In the genomic region with DNA sequence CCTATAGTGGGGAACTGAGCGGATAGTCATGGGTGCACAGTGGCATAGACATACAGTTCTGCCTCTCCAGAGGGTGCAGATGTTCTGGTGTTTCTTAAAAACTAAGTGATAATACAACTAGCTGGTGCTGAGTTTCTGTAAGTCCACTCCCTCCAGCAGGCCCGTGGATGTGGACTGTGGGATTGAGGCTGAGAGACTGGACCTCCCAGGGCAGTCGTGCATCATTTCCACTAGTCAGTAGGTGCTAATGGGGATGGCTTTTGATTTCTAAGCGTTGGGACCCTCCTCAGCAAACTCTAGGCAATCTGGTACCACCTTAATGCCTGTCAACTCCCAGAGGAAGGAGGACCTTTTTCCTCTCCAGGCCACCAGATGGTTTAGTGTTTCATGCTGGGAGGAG, we compare ENCODE assay signal across 1 cellular context.
TF ChIP-seq lines count a peak whose summit lies in the region.

No MANE protein-coding gene starts in this region.

TF ChIP-seq in H1, 55 proteins besides CTCF, POLR2A, EP300 and RAD21 (continued from another document):
- TF ChIP-seq CEBPB (IDR thresholded peaks at IDR 0.05; ENCODE audit: low read depth, low read length) = no peak
- no peak for TF ChIP-seq CTBP2 (IDR thresholded peaks at IDR 0.05; ENCODE audit: borderline replicate concordance, insufficient read depth, insufficient read length, low read length)
- TF ChIP-seq, protein P1, sequence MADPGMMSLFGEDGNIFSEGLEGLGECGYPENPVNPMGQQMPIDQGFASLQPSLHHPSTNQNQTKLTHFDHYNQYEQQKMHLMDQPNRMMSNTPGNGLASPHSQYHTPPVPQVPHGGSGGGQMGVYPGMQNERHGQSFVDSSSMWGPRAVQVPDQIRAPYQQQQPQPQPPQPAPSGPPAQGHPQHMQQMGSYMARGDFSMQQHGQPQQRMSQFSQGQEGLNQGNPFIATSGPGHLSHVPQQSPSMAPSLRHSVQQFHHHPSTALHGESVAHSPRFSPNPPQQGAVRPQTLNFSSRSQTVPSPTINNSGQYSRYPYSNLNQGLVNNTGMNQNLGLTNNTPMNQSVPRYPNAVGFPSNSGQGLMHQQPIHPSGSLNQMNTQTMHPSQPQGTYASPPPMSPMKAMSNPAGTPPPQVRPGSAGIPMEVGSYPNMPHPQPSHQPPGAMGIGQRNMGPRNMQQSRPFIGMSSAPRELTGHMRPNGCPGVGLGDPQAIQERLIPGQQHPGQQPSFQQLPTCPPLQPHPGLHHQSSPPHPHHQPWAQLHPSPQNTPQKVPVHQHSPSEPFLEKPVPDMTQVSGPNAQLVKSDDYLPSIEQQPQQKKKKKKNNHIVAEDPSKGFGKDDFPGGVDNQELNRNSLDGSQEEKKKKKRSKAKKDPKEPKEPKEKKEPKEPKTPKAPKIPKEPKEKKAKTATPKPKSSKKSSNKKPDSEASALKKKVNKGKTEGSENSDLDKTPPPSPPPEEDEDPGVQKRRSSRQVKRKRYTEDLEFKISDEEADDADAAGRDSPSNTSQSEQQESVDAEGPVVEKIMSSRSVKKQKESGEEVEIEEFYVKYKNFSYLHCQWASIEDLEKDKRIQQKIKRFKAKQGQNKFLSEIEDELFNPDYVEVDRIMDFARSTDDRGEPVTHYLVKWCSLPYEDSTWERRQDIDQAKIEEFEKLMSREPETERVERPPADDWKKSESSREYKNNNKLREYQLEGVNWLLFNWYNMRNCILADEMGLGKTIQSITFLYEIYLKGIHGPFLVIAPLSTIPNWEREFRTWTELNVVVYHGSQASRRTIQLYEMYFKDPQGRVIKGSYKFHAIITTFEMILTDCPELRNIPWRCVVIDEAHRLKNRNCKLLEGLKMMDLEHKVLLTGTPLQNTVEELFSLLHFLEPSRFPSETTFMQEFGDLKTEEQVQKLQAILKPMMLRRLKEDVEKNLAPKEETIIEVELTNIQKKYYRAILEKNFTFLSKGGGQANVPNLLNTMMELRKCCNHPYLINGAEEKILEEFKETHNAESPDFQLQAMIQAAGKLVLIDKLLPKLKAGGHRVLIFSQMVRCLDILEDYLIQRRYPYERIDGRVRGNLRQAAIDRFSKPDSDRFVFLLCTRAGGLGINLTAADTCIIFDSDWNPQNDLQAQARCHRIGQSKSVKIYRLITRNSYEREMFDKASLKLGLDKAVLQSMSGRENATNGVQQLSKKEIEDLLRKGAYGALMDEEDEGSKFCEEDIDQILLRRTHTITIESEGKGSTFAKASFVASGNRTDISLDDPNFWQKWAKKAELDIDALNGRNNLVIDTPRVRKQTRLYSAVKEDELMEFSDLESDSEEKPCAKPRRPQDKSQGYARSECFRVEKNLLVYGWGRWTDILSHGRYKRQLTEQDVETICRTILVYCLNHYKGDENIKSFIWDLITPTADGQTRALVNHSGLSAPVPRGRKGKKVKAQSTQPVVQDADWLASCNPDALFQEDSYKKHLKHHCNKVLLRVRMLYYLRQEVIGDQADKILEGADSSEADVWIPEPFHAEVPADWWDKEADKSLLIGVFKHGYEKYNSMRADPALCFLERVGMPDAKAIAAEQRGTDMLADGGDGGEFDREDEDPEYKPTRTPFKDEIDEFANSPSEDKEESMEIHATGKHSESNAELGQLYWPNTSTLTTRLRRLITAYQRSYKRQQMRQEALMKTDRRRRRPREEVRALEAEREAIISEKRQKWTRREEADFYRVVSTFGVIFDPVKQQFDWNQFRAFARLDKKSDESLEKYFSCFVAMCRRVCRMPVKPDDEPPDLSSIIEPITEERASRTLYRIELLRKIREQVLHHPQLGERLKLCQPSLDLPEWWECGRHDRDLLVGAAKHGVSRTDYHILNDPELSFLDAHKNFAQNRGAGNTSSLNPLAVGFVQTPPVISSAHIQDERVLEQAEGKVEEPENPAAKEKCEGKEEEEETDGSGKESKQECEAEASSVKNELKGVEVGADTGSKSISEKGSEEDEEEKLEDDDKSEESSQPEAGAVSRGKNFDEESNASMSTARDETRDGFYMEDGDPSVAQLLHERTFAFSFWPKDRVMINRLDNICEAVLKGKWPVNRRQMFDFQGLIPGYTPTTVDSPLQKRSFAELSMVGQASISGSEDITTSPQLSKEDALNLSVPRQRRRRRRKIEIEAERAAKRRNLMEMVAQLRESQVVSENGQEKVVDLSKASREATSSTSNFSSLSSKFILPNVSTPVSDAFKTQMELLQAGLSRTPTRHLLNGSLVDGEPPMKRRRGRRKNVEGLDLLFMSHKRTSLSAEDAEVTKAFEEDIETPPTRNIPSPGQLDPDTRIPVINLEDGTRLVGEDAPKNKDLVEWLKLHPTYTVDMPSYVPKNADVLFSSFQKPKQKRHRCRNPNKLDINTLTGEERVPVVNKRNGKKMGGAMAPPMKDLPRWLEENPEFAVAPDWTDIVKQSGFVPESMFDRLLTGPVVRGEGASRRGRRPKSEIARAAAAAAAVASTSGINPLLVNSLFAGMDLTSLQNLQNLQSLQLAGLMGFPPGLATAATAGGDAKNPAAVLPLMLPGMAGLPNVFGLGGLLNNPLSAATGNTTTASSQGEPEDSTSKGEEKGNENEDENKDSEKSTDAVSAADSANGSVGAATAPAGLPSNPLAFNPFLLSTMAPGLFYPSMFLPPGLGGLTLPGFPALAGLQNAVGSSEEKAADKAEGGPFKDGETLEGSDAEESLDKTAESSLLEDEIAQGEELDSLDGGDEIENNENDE (IDR thresholded peaks at IDR 0.05; ENCODE audit: insufficient replicate concordance, low read length) = no peak
- TF ChIP-seq KDM1A (IDR thresholded peaks at IDR 0.05; ENCODE audit: borderline replicate concordance, low read length) = no peak
- TF ChIP-seq ZNF274 (IDR thresholded peaks at IDR 0.05; ENCODE audit: borderline replicate concordance, extremely low read depth, low read length) = no peak
- TF ChIP-seq POLR2AphosphoS5 (IDR thresholded peaks at IDR 0.05; ENCODE audit: low read depth, low read length) = no peak
- TF ChIP-seq ASH2L (IDR thresholded peaks at IDR 0.05; ENCODE audit: low read length) = no peak
- TF ChIP-seq TBP (IDR thresholded peaks at IDR 0.05; ENCODE audit: low read depth, low read length) = no peak
- no peak for TF ChIP-seq SP2 (IDR thresholded peaks at IDR 0.05; ENCODE audit: low read length)
- TF ChIP-seq SUZ12 (IDR thresholded peaks at IDR 0.05; ENCODE audit: low read length) = no peak
- TF ChIP-seq GABPA (IDR thresholded peaks at IDR 0.05; ENCODE audit: borderline replicate concordance, insufficient read depth, low read length) = no peak
- TF ChIP-seq JUN (IDR thresholded peaks at IDR 0.05; ENCODE audit: low read depth, low read length) = no peak
